Comparison of ENCODE assay signal across 8 cellular contexts in genomic region chr6:15023448-15023847, GRCh38.
DNase-seq lines count a peak whose midpoint lies in the region; ATAC-seq and TF ChIP-seq lines count a peak whose summit lies in the region.

No MANE protein-coding gene starts in this region.

- ATAC-seq in GM19438 (IDR thresholded peaks at IDR 0.05; ENCODE audit: low read depth, unreplicated experiment) (peak; percentile 84), HG03097 (IDR thresholded peaks at IDR 0.05; ENCODE audit: low FRiP score, unreplicated experiment) (peak; percentile 86)

- peak; percentile 36 for DNase-seq in activated CD8-positive, alpha-beta memory T cell treated with anti-CD3 and anti-CD28 coated beads, Interleukin-2, amount 50 U/mL, for 24 hours (ENCODE audit: extremely low read depth)
- DNase-seq in stimulated activated CD8-positive, alpha-beta memory T cell treated with anti-CD3 and anti-CD28 coated beads, Interleukin-12 subunit alpha, Interleukin-12 subunit beta, amount 100 ng/mL, for 24 hours (ENCODE audit: extremely low read depth), result peak; percentile 53
- DNase-seq in EL, result no peak
- no peak for DNase-seq in NCI-H2107 treated with DMSO at 0.1 percent for 48 hours (lab: John Stamatoyannopoulos, UW; ENCODE audit: unreplicated experiment)
- no peak for DNase-seq in NCI-H345 treated with DMSO at 0.1 percent for 48 hours (lab: John Stamatoyannopoulos, UW; ENCODE audit: unreplicated experiment)
- DNase-seq in erythroblast (lab: John Stamatoyannopoulos, UW), result no peak

- TF ChIP-seq POLR2A in erythroblast (IDR thresholded peaks at IDR 0.05; ENCODE audit: low read length), result no peak

Comparison
In these comparisons a context has a peak if more than half of its experiments do, and no peak if none do; other contexts are left out.
1. DNase-seq: peak in activated CD8-positive, alpha-beta memory T cell treated with anti-CD3 and anti-CD28 coated beads, Interleukin-2, amount 50 U/mL, for 24 hours (single experiment) and stimulated activated CD8-positive, alpha-beta memory T cell treated with anti-CD3 and anti-CD28 coated beads, Interleukin-12 subunit alpha, Interleukin-12 subunit beta, amount 100 ng/mL, for 24 hours (single experiment); none in EL (single experiment), NCI-H2107 treated with DMSO at 0.1 percent for 48 hours (single experiment), NCI-H345 treated with DMSO at 0.1 percent for 48 hours (single experiment) and erythroblast (0 of 2).